8 cellular contexts compared by ENCODE assay signal in genomic region chr2:231545105-231545902, GRCh38. TPM values are rescaled to one million over a fixed set of nuclear protein-coding genes. Genes with fewer than 3 reads are reported as not detected.
DNase-seq lines count a peak whose midpoint lies in the region; ATAC-seq and TF ChIP-seq lines count a peak whose summit lies in the region.

No MANE protein-coding gene starts in this region.

- no peaks in the 10 kb centered on the region for H3K27me3 ChIP-seq in neural progenitor cell

- H3K36me3 Mint-ChIP-seq in activated naive CD4-positive, alpha-beta T cell treated with anti-CD3 and anti-CD28 coated beads for 36 hours (ENCODE audit: low read depth) = peaks cover 1% of the 10 kb centered on the region
- no peaks in the 10 kb centered on the region for H3K36me3 Mint-ChIP-seq in dendritic cell treated with granulocyte-macrophage colony-stimulating factor and Interleukin-4, amounts not matched to agents 40 ng/mL and 50 ng/mL, for 4 days (ENCODE audit: low read depth)
- H3K36me3 Mint-ChIP-seq in neural progenitor cell = no peaks in the 10 kb centered on the region

- no peaks in the 10 kb centered on the region for H3K4me1 ChIP-seq in neural progenitor cell

- H4K20me1 ChIP-seq in neural progenitor cell (ENCODE audit: low read depth) = no peaks in the 10 kb centered on the region

- H3K27ac Mint-ChIP-seq in activated naive CD4-positive, alpha-beta T cell treated with anti-CD3 and anti-CD28 coated beads for 36 hours = peak overlapping the region; percentile 18
- peak overlapping the region; percentile 66 for H3K27ac Mint-ChIP-seq in dendritic cell treated with granulocyte-macrophage colony-stimulating factor and Interleukin-4, amounts not matched to agents 40 ng/mL and 50 ng/mL, for 4 days
- peak overlapping the region; percentile 57 for H3K27ac Mint-ChIP-seq in neural progenitor cell

- no peaks in the 10 kb centered on the region for H3K9me3 ChIP-seq in neural progenitor cell (ENCODE audit: low read depth)

- peak; percentile 98 for ATAC-seq in HG03108 (IDR thresholded peaks at IDR 0.05; ENCODE audit: unreplicated experiment)

- no peak for TF ChIP-seq CTCF in neural progenitor cell (IDR thresholded peaks at IDR 0.05)

- H2AFZ ChIP-seq in neural progenitor cell (replicated peaks) = no peak overlapping the region

- no peaks in the 10 kb centered on the region for H3K36me3 ChIP-seq in neural progenitor cell

- DNase-seq in activated naive CD4-positive, alpha-beta T cell treated with anti-CD3 and anti-CD28 coated beads for 36 hours = peak; percentile 65
- no peak for DNase-seq in activated naive CD4-positive, alpha-beta T cell treated with anti-CD3 and anti-CD28 coated beads, Interleukin-2, amount 50 U/mL, for 16 hours
- peak; percentile 96 for DNase-seq in SKM-1 treated with dmso at 0.1 percent for 144 hours (lab: John Stamatoyannopoulos, UW; ENCODE audit: unreplicated experiment)
- no peak for DNase-seq in neural progenitor cell (ENCODE audit: low spot score)
- no peak for DNase-seq in NCI-H526 (lab: John Stamatoyannopoulos, UW)
- DNase-seq in D341Med (ENCODE audit: low spot score) = no peak

- peaks cover 9% of the 10 kb centered on the region for H3K9me3 Mint-ChIP-seq in activated naive CD4-positive, alpha-beta T cell treated with anti-CD3 and anti-CD28 coated beads for 36 hours
- H3K9me3 Mint-ChIP-seq in dendritic cell treated with granulocyte-macrophage colony-stimulating factor and Interleukin-4, amounts not matched to agents 40 ng/mL and 50 ng/mL, for 4 days = peaks cover 25% of the 10 kb centered on the region
- peaks cover 14% of the 10 kb centered on the region for H3K9me3 Mint-ChIP-seq in neural progenitor cell

- no peak overlapping the region for H3K4me2 ChIP-seq in neural progenitor cell

- CTCF ChIA-PET in activated naive CD4-positive, alpha-beta T cell treated with anti-CD3 and anti-CD28 coated beads for 36 hours (lab: Charles Lee) = interaction anchor here (0.6 to 1.8 kb wide), 5 partner anchors 11 to 172 kb away, joined by 3 to 5 read pairs (median 4); no protein-coding TSS in a partner anchor

- intact Hi-C loops in activated naive CD4-positive, alpha-beta T cell treated with anti-CD3 and anti-CD28 coated beads for 36 hours (cut with micrococcal nuclease) = no loop called here
- intact Hi-C loops in dendritic cell treated with granulocyte-macrophage colony-stimulating factor and Interleukin-4, amounts not matched to agents 40 ng/mL and 50 ng/mL, for 4 days (cut with micrococcal nuclease) = no loop called here

- no peaks in the 10 kb centered on the region for H3K79me2 ChIP-seq in neural progenitor cell (ENCODE audit: low read depth)

- peaks cover 20% of the 10 kb centered on the region for H3K4me1 Mint-ChIP-seq in activated naive CD4-positive, alpha-beta T cell treated with anti-CD3 and anti-CD28 coated beads for 36 hours (ENCODE audit: low read depth)
- H3K4me1 Mint-ChIP-seq in dendritic cell treated with granulocyte-macrophage colony-stimulating factor and Interleukin-4, amounts not matched to agents 40 ng/mL and 50 ng/mL, for 4 days (ENCODE audit: low read depth) = peaks cover 45% of the 10 kb centered on the region
- peaks cover 2% of the 10 kb centered on the region for H3K4me1 Mint-ChIP-seq in neural progenitor cell

- H3K4me3 Mint-ChIP-seq in activated naive CD4-positive, alpha-beta T cell treated with anti-CD3 and anti-CD28 coated beads for 36 hours = no peak overlapping the region
- H3K4me3 Mint-ChIP-seq in dendritic cell treated with granulocyte-macrophage colony-stimulating factor and Interleukin-4, amounts not matched to agents 40 ng/mL and 50 ng/mL, for 4 days = peak overlapping the region; percentile 46
- H3K4me3 Mint-ChIP-seq in neural progenitor cell = no peak overlapping the region

- H3F3A ChIP-seq in neural progenitor cell (ENCODE audit: low read depth) = no peaks in the 10 kb centered on the region

- H3K27ac ChIP-seq in neural progenitor cell = no peak overlapping the region

- H3K4me3 ChIP-seq in neural progenitor cell = no peak overlapping the region

- H3K27me3 Mint-ChIP-seq in activated naive CD4-positive, alpha-beta T cell treated with anti-CD3 and anti-CD28 coated beads for 36 hours (ENCODE audit: low read depth) = no peaks in the 10 kb centered on the region
- peaks cover 88% of the 10 kb centered on the region for H3K27me3 Mint-ChIP-seq in dendritic cell treated with granulocyte-macrophage colony-stimulating factor and Interleukin-4, amounts not matched to agents 40 ng/mL and 50 ng/mL, for 4 days
- H3K27me3 Mint-ChIP-seq in neural progenitor cell (ENCODE audit: insufficient read depth, low read depth) = peaks cover 12% of the 10 kb centered on the region

- H3K9ac ChIP-seq in neural progenitor cell = no peak overlapping the region

RNA-seq across cellular contexts. Expression of gene NMUR1, which starts 15.1 kb away (rescaled TPM):
- not detected for total RNA-seq in activated naive CD4-positive, alpha-beta T cell treated with anti-CD3 and anti-CD28 coated beads for 36 hours
- 0.52 and 0.56 TPM in 2 replicates for total RNA-seq in neural progenitor cell (ENCODE audit: low replicate concordance)

RNA-seq across cellular contexts. Expression of gene TEX44, which starts 47.4 kb away (rescaled TPM):
- not detected for total RNA-seq in activated naive CD4-positive, alpha-beta T cell treated with anti-CD3 and anti-CD28 coated beads for 36 hours
- total RNA-seq in neural progenitor cell (ENCODE audit: low replicate concordance) = not detected in 2 replicates

Comparison
In these comparisons a context has a peak if more than half of its experiments do, and no peak if none do; other contexts are left out.
1. DNase-seq: peak in activated naive CD4-positive, alpha-beta T cell treated with anti-CD3 and anti-CD28 coated beads for 36 hours (single experiment) and SKM-1 treated with dmso at 0.1 percent for 144 hours (single experiment); none in activated naive CD4-positive, alpha-beta T cell treated with anti-CD3 and anti-CD28 coated beads, Interleukin-2, amount 50 U/mL, for 16 hours (single experiment), neural progenitor cell (single experiment), NCI-H526 (0 of 2) and D341Med (single experiment).
2. Peak in every context shown above with its lines, with median percentiles within 50 percentile points of each other: H3K27ac Mint-ChIP-seq.